Comparison of ENCODE assay signal across 34 cellular contexts in the genomic region with DNA sequence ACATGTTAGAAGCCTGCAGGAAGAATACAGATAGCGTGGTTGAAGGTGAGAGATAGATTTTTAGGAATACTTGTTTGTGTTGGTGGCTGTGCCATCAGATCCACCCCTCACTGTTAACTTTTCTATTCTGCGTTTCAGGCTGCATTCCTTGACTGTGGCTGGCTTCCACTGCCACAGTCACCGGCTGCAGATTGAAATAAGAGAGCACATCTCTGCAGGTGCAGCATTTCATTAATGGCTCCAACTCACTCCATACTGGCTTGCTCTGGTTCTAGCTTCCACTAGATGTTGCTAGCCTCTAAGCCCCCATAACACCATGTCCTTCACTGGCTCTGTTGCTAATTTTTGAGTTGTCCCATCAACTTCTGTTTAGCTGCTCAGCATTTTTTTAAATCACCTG.
"Had no signal": no experiment of that assay in that cellular context is flagged by ENCODE, and none has a peak within 500 bp of the region (broad histone marks: within the 10 kb centered on the region; RNA-seq: fewer than 3 reads in every experiment).

No MANE protein-coding gene starts in this region.

- H3K9me2 ChIP-seq: SK-N-SH had no signal

- H3K4me1 Mint-ChIP-seq: activated CD4-positive, alpha-beta T cell treated with anti-CD3 and anti-CD28 coated beads for 36 hours; activated CD4-positive, alpha-beta T cell treated with anti-CD3 and anti-CD28 coated beads, Interleukin-2, amount 10 ng/mL, durations not matched to agents 7 days and 5 days had no signal

- H3K27ac Mint-ChIP-seq: activated CD4-positive, alpha-beta memory T cell treated with anti-CD3 and anti-CD28 coated beads for 36 hours; activated CD4-positive, alpha-beta T cell treated with anti-CD3 and anti-CD28 coated beads for 36 hours; activated CD4-positive, alpha-beta T cell treated with anti-CD3 and anti-CD28 coated beads, Interleukin-2, amount 10 ng/mL, durations not matched to agents 7 days and 5 days; activated naive CD4-positive, alpha-beta T cell treated with anti-CD3 and anti-CD28 coated beads for 36 hours; activated naive CD4-positive, alpha-beta T cell treated with anti-CD3 and anti-CD28 coated beads, Interleukin-2, amount 50 U/mL, for 72 hours; activated T-helper 1 cell treated with anti-CD3 and anti-CD28 coated beads, Interleukin-12 subunit alpha, Interleukin-12 subunit beta, Interleukin-2, Interleukin-4 antibody, amounts not matched to agents 30 ng/mL and 10 ng/mL and 1 ng/mL, durations not matched to agents 14 hours and 24 hours and 36 hours; T-helper 1 cell treated with Interleukin-12 subunit alpha and Interleukin-12 subunit beta and Interleukin-4 antibody, amounts not matched to agents 30 μg/mL and 1 μg/mL, for 36 hours; T-helper 2 cell treated with Interferon-gamma antibody and Interleukin-4, amounts not matched to agents 5 μg/mL and 100 μg/mL, for 36 hours had no signal

- H3K36me3 Mint-ChIP-seq: activated CD4-positive, alpha-beta memory T cell treated with anti-CD3 and anti-CD28 coated beads for 36 hours; activated naive CD4-positive, alpha-beta T cell treated with anti-CD3 and anti-CD28 coated beads, Interleukin-2, amount 50 U/mL, for 72 hours had no signal

- H3K27me3 Mint-ChIP-seq: activated CD4-positive, alpha-beta memory T cell treated with anti-CD3 and anti-CD28 coated beads for 36 hours; activated CD4-positive, alpha-beta T cell treated with anti-CD3 and anti-CD28 coated beads for 36 hours; activated CD4-positive, alpha-beta T cell treated with anti-CD3 and anti-CD28 coated beads, Interleukin-2, amount 10 ng/mL, durations not matched to agents 7 days and 5 days had no signal

- H3K9me3 ChIP-seq: adrenal gland, body of pancreas, breast epithelium, Peyer's patch, SJSA1, SK-N-SH had no signal

- H3K27ac ChIP-seq: adrenal gland, body of pancreas, breast epithelium, Peyer's patch, SJSA1 had no signal

- ATAC-seq: activated CD4-positive, alpha-beta T cell treated with anti-CD3 and anti-CD28 coated beads for 36 hours; activated CD4-positive, CD25-positive, alpha-beta regulatory T cell treated with anti-CD3 and anti-CD28 coated beads, Interleukin-2, amount 50 U/mL, for 24 hours; activated naive CD4-positive, alpha-beta T cell treated with anti-CD3 and anti-CD28 coated beads, Interleukin-2, amount 50 U/mL, for 72 hours; activated T-cell treated with anti-CD3 and anti-CD28 coated beads, Interleukin-2, amount 50 U/mL, for 4 hours; body of pancreas; PC-3 had no signal

- H3K27me3 ChIP-seq: adrenal gland, body of pancreas, breast epithelium, Peyer's patch, SJSA1 had no signal

- H3K9me3 Mint-ChIP-seq: activated CD4-positive, alpha-beta memory T cell treated with anti-CD3 and anti-CD28 coated beads for 36 hours; activated naive CD4-positive, alpha-beta T cell treated with anti-CD3 and anti-CD28 coated beads for 36 hours; activated T-cell treated with anti-CD3 and anti-CD28 coated beads, Interleukin-2, amount 50 U/mL, for 4 hours; activated T-helper 1 cell treated with anti-CD3 and anti-CD28 coated beads, Interleukin-12 subunit alpha, Interleukin-12 subunit beta, Interleukin-2, Interleukin-4 antibody, amounts not matched to agents 30 ng/mL and 10 ng/mL and 1 ng/mL, durations not matched to agents 14 hours and 24 hours and 36 hours; T-helper 1 cell treated with Interleukin-12 subunit alpha and Interleukin-12 subunit beta and Interleukin-4 antibody, amounts not matched to agents 30 μg/mL and 1 μg/mL, for 36 hours; T-helper 2 cell treated with Interferon-gamma antibody and Interleukin-4, amounts not matched to agents 5 μg/mL and 100 μg/mL, for 36 hours had no signal

- H3K4me3 Mint-ChIP-seq: activated CD4-positive, alpha-beta memory T cell treated with anti-CD3 and anti-CD28 coated beads for 36 hours; activated CD4-positive, alpha-beta T cell treated with anti-CD3 and anti-CD28 coated beads for 36 hours; activated CD4-positive, alpha-beta T cell treated with anti-CD3 and anti-CD28 coated beads, Interleukin-2, amount 10 ng/mL, durations not matched to agents 7 days and 5 days; activated naive CD4-positive, alpha-beta T cell treated with anti-CD3 and anti-CD28 coated beads for 36 hours; activated T-cell treated with anti-CD3 and anti-CD28 coated beads, Interleukin-2, amount 50 U/mL, for 4 hours; activated T-helper 1 cell treated with anti-CD3 and anti-CD28 coated beads, Interleukin-12 subunit alpha, Interleukin-12 subunit beta, Interleukin-2, Interleukin-4 antibody, amounts not matched to agents 30 ng/mL and 10 ng/mL and 1 ng/mL, durations not matched to agents 14 hours and 24 hours and 36 hours; T-helper 1 cell treated with Interleukin-12 subunit alpha and Interleukin-12 subunit beta and Interleukin-4 antibody, amounts not matched to agents 30 μg/mL and 1 μg/mL, for 36 hours; T-helper 2 cell treated with Interferon-gamma antibody and Interleukin-4, amounts not matched to agents 5 μg/mL and 100 μg/mL, for 36 hours had no signal

- DNase-seq: activated CD4-positive, alpha-beta memory T cell treated with anti-CD3 and anti-CD28 coated beads for 36 hours; activated CD4-positive, alpha-beta T cell treated with anti-CD3 and anti-CD28 coated beads for 36 hours; activated CD4-positive, alpha-beta T cell treated with anti-CD3 and anti-CD28 coated beads, Interleukin-2, amount 10 ng/mL, durations not matched to agents 7 days and 5 days; activated CD8-positive, alpha-beta memory T cell treated with anti-CD3 and anti-CD28 coated beads, Interleukin-2, amount 50 U/mL, for 4 hours; activated gamma-delta T cell treated with Interleukin-2 at 50 U/mL for 16 hours; activated naive CD4-positive, alpha-beta T cell treated with anti-CD3 and anti-CD28 coated beads for 36 hours; activated T-cell treated with anti-CD3 and anti-CD28 coated beads for 4 hours; activated T-cell treated with anti-CD3 and anti-CD28 coated beads, Interleukin-2, amount 50 U/mL, for 4 hours; adrenal gland; body of pancreas; Karpas-422; KBM-7; NCI-H1105 treated with DMSO at 0.1 percent for 48 hours; NCI-H1436; NCI-H187; NCI-H2029 treated with DMSO at 0.1 percent for 48 hours; NCI-H2171 treated with DMSO at 0.1 percent for 48 hours; NCI-H2227 treated with DMSO at 0.1 percent for 48 hours; NCI-H446; NCI-H510A treated with DMSO at 0.1 percent for 48 hours; NCI-H69; NK-92 treated with Interleukin-12 subunit alpha and Interleukin-12 subunit beta, amount 100 ng/mL, for 24 hours; PC-3; Peyer's patch; RPMI8226; SHP77 treated with DMSO at 0.1 percent for 48 hours; SK-N-SH had no signal

- H3K9ac ChIP-seq: SK-N-SH had no signal

- H3K36me3 ChIP-seq: adrenal gland, breast epithelium, Peyer's patch, SJSA1 had no signal

- H3K4me3 ChIP-seq: adrenal gland, body of pancreas, breast epithelium, Peyer's patch, SJSA1 had no signal

- H3K4me2 ChIP-seq: SK-N-SH had no signal

- H3K4me1 ChIP-seq: adrenal gland, body of pancreas, breast epithelium, Peyer's patch, SJSA1 had no signal
